23 cellular contexts compared by ENCODE assay signal in the genomic region with DNA sequence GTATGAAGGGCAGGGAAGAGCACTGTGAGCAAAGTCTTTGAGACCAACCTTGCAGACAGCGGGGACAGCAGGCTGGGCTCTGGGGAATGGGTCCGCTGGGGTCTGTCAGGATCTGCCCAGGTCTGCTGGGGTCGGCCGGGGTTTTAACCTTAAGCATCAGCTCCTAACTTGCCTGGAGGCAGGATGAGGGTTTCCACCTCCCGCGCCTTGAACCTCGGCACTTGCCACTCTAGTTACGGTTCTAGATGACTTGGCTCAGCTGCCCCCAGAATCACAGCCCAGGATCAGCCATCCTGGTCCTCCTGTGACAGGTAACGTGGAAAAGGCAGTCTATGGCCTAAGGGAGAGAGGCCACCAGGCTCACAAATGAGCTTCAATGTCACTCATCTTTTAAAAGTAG.
"Had no signal": no experiment of that assay in that cellular context is flagged by ENCODE, and none has a peak within 500 bp of the region (broad histone marks: within the 10 kb centered on the region; RNA-seq: fewer than 3 reads in every experiment).

No MANE protein-coding gene starts in this region.

- H3K27ac Mint-ChIP-seq: immature natural killer cell; memory B cell; mesothelial cell of epicardium; progenitor cell of endocrine pancreas; stimulated activated naive B cell treated with anti-CD40 and anti-IgM and Interleukin-4, amounts not matched to agents 10 μg/mL and 1 μg/mL and 100 μg/mL, for 72 hours; stimulated activated naive CD8-positive, alpha-beta T cell treated with anti-CD3 and anti-CD28 coated beads, Interleukin-15, Interleukin-2, amounts not matched to agents 100 ng/mL and 50 ng/mL, for 24 hours had no signal

- H3K9me3 Mint-ChIP-seq: immature natural killer cell; memory B cell; mesothelial cell of epicardium; naive B cell; nephron progenitor cell; stimulated activated naive B cell treated with anti-CD40 and anti-IgM and Interleukin-4, amounts not matched to agents 10 μg/mL and 1 μg/mL and 100 μg/mL, for 72 hours; stimulated activated naive CD8-positive, alpha-beta T cell treated with anti-CD3 and anti-CD28 coated beads, Interleukin-15, Interleukin-2, amounts not matched to agents 100 ng/mL and 50 ng/mL, for 24 hours had no signal

- H3K9me3 ChIP-seq: esophagus squamous epithelium, mucosa of descending colon, neutrophil, pancreas, right lobe of liver, thyroid gland had no signal

- H3K27me3 ChIP-seq: esophagus squamous epithelium, pancreas, right lobe of liver, thyroid gland had no signal

- H3K4me3 ChIP-seq: esophagus squamous epithelium, lung, mucosa of descending colon, pancreas, right lobe of liver, thyroid gland had no signal

- H3K36me3 Mint-ChIP-seq: immature natural killer cell; memory B cell; mesothelial cell of epicardium; naive B cell; stimulated activated naive B cell treated with anti-CD40 and anti-IgM and Interleukin-4, amounts not matched to agents 10 μg/mL and 1 μg/mL and 100 μg/mL, for 72 hours had no signal

- DNase-seq: central memory CD4-positive, alpha-beta T cell; effector memory CD4-positive, alpha-beta T cell; esophagus squamous epithelium; foreskin melanocyte; glutamatergic neuron; hypothalamus; immature natural killer cell; mucosa of descending colon; naive B cell; nephron progenitor cell; stimulated activated CD4-positive, alpha-beta T cell treated with anti-CD3 and anti-CD28 coated beads, Interleukin-15, amount 100 ng/mL, for 24 hours; stimulated activated CD4-positive, alpha-beta T cell treated with anti-CD3 and anti-CD28 coated beads, Interleukin-2, amount 100 ng/mL, for 48 hours; stimulated activated naive B cell treated with anti-CD40 and anti-IgM and Interleukin-4, amounts not matched to agents 10 μg/mL and 1 μg/mL and 100 μg/mL, for 72 hours; thyroid gland; trophoblast cell had no signal

- H3K4me1 Mint-ChIP-seq: immature natural killer cell; memory B cell; naive B cell; stimulated activated naive B cell treated with anti-CD40 and anti-IgM and Interleukin-4, amounts not matched to agents 10 μg/mL and 1 μg/mL and 100 μg/mL, for 72 hours had no signal

- H3K27ac ChIP-seq: esophagus squamous epithelium, neutrophil, pancreas, right lobe of liver, thyroid gland had no signal

- H3K4me1 ChIP-seq: esophagus squamous epithelium, pancreas, thyroid gland had no signal

- H3K27me3 Mint-ChIP-seq: stimulated activated naive CD8-positive, alpha-beta T cell treated with anti-CD3 and anti-CD28 coated beads, Interleukin-15, Interleukin-2, amounts not matched to agents 100 ng/mL and 50 ng/mL, for 24 hours had no signal

- H3K4me3 Mint-ChIP-seq: immature natural killer cell; memory B cell; mesothelial cell of epicardium; naive B cell; nephron progenitor cell; stimulated activated naive B cell treated with anti-CD40 and anti-IgM and Interleukin-4, amounts not matched to agents 10 μg/mL and 1 μg/mL and 100 μg/mL, for 72 hours; stimulated activated naive CD8-positive, alpha-beta T cell treated with anti-CD3 and anti-CD28 coated beads, Interleukin-15, Interleukin-2, amounts not matched to agents 100 ng/mL and 50 ng/mL, for 24 hours had no signal

- ATAC-seq: mucosa of descending colon; pancreas; stimulated activated naive B cell treated with anti-CD40 and anti-IgM and Interleukin-4, amounts not matched to agents 10 μg/mL and 1 μg/mL and 100 μg/mL, for 72 hours had no signal

- H3K36me3 ChIP-seq: esophagus squamous epithelium, neutrophil, pancreas, right lobe of liver, thyroid gland had no signal
